30 cellular contexts compared by ENCODE assay signal in genomic region chr19:43806848-43807247, GRCh38. TPM values are rescaled to one million over a fixed set of nuclear protein-coding genes. Genes with fewer than 3 reads are reported as not detected.
"Had no signal": no experiment of that assay in that cellular context is flagged by ENCODE, and none has a peak within 500 bp of the region (broad histone marks: within the 10 kb centered on the region; RNA-seq: fewer than 3 reads in every experiment).

No MANE protein-coding gene starts in this region.

- ATAC-seq: gastrocnemius medialis; left cardiac atrium; naive thymus-derived CD4-positive, alpha-beta T cell; pancreas; right cardiac atrium had no signal

- H3K9me3 ChIP-seq: ascending aorta, esophagus squamous epithelium, gastrocnemius medialis, pancreas, spleen, tibial nerve had no signal

- H3K27me3 ChIP-seq: ascending aorta, brain microvascular endothelial cell, gastrocnemius medialis, pancreas had no signal

- H3K27ac ChIP-seq: ascending aorta, brain microvascular endothelial cell, esophagus squamous epithelium, gastrocnemius medialis, pancreas, spleen, tibial nerve had no signal

- H3K36me3 ChIP-seq: ascending aorta, brain microvascular endothelial cell, esophagus squamous epithelium, gastrocnemius medialis, pancreas, spleen, tibial nerve had no signal

- H3K4me3 ChIP-seq: ascending aorta, esophagus squamous epithelium, gastrocnemius medialis, pancreas, spleen, tibial nerve had no signal

- H3K4me1 ChIP-seq: ascending aorta, esophagus squamous epithelium, gastrocnemius medialis, pancreas, tibial nerve had no signal

- DNase-seq: activated CD4-positive, alpha-beta memory T cell treated with anti-CD3 and anti-CD28 coated beads for 36 hours; activated CD4-positive, alpha-beta T cell treated with anti-CD3 and anti-CD28 coated beads, Interleukin-2, amount 10 ng/mL, durations not matched to agents 24 days and 14 days; activated CD4-positive, CD25-positive, alpha-beta regulatory T cell treated with anti-CD3 and anti-CD28 coated beads, Interleukin-2, amount 50 U/mL, for 72 hours; activated CD8-positive, alpha-beta memory T cell treated with anti-CD3 and anti-CD28 coated beads, Interleukin-2, amount 50 U/mL, for 4 hours; activated gamma-delta T cell; activated naive CD4-positive, alpha-beta T cell treated with anti-CD3 and anti-CD28 coated beads, Interleukin-2, amount 10 ng/mL, durations not matched to agents 7 days and 5 days; activated naive CD8-positive, alpha-beta T cell treated with anti-CD3 and anti-CD28 coated beads, Interleukin-2, amount 10 ng/mL, durations not matched to agents 7 days and 5 days; activated T-cell treated with anti-CD3 and anti-CD28 coated beads, Interleukin-2, amount 50 U/mL, for 1 hour; brain microvascular endothelial cell; caudate nucleus; cortex of kidney; esophagus squamous epithelium; gastrocnemius medialis; glutamatergic neuron; islet precursor cell; left cardiac atrium; midbrain; naive thymus-derived CD4-positive, alpha-beta T cell; nucleus accumbens; pancreas; right cardiac atrium; spleen; stimulated activated CD4-positive, alpha-beta T cell treated with anti-CD3 and anti-CD28 coated beads, Interleukin-2, amount 100 ng/mL, for 48 hours; stimulated activated naive CD4-positive, alpha-beta T cell treated with Interleukin-2 at 50 U/mL for 16 hours; T-helper 2 cell had no signal

RNA-seq across cellular contexts. Expression of gene LYPD5, which starts 4.6 kb away (rescaled TPM):
- total RNA-seq: activated T-helper 1 cell treated with anti-CD3 and anti-CD28 coated beads, Interleukin-12 subunit alpha, Interleukin-12 subunit beta, Interleukin-2, Interleukin-4 antibody, amounts not matched to agents 30 ng/mL and 10 ng/mL and 1 ng/mL, durations not matched to agents 14 hours and 24 hours and 36 hours; ascending aorta; chondrocyte; neural crest cell had no signal

RNA-seq across cellular contexts. Expression of gene ZNF283, which starts 20.3 kb away (rescaled TPM):
- total RNA-seq: ascending aorta had no signal
